ENCODE assay signal across 9 cellular contexts in genomic region chr6:30612213-30612612, GRCh38. TPM values are rescaled to one million over a fixed set of nuclear protein-coding genes. Genes with fewer than 3 reads are reported as not detected.
A peak's percentile ranks its signal among the peaks of the same experiment; 100 is the strongest.
DNase-seq lines count a peak whose midpoint lies in the region; ATAC-seq and TF ChIP-seq lines count a peak whose summit lies in the region.
"Had no signal": no experiment of that assay in that cellular context is flagged by ENCODE, and none has a peak within 500 bp of the region (broad histone marks: within the 10 kb centered on the region; RNA-seq: fewer than 3 reads in every experiment).

No MANE protein-coding gene starts in this region.

- no peak overlapping the region for H3K4me3 ChIP-seq in fibroblast of villous mesenchyme (ENCODE audit: low read depth, low read length)

- H3K27ac Mint-ChIP-seq in activated T-cell treated with anti-CD3 and anti-CD28 coated beads, Interleukin-2, amount 50 U/mL, for 24 hours, result peak overlapping the region; percentile 80

- no peak for DNase-seq in activated T-cell treated with anti-CD3 and anti-CD28 coated beads, Interleukin-2, amount 50 U/mL, for 24 hours
- no peak for DNase-seq in activated T-cell treated with anti-CD3 and anti-CD28 coated beads, Interleukin-2, amount 50 U/mL, for 1 hour
- DNase-seq in fibroblast of villous mesenchyme (ENCODE audit: low read depth), result peak; percentile 51
- DNase-seq in superior temporal gyrus (ENCODE audit: extremely low spot score), result peak; percentile 53
- no peak for DNase-seq in T-helper 9 cell
- DNase-seq in D341Med (ENCODE audit: low spot score), result no peak
- DNase-seq: effector CD8-positive, alpha-beta T cell had no signal

- peaks cover 70% of the 10 kb centered on the region for H3K4me1 Mint-ChIP-seq in activated T-cell treated with anti-CD3 and anti-CD28 coated beads, Interleukin-2, amount 50 U/mL, for 24 hours (ENCODE audit: low read depth)

- ATAC-seq in SK-N-SH treated with all-trans-retinoic acid at 6 μM for 48 hours (peak; percentile 4; the same call in 1 of the 3 replicates), HG02571 (IDR thresholded peaks at IDR 0.05; ENCODE audit: unreplicated experiment) (no peak)

- no peaks in the 10 kb centered on the region for H3K9me3 Mint-ChIP-seq in activated T-cell treated with anti-CD3 and anti-CD28 coated beads, Interleukin-2, amount 50 U/mL, for 24 hours

- peak; percentile 42 for TF ChIP-seq CTCF in fibroblast of villous mesenchyme (IDR thresholded peaks at IDR 0.05; ENCODE audit: insufficient read depth, low read depth, low read length)

- no peaks in the 10 kb centered on the region for H3K27me3 Mint-ChIP-seq in activated T-cell treated with anti-CD3 and anti-CD28 coated beads, Interleukin-2, amount 50 U/mL, for 24 hours

- H3K4me3 Mint-ChIP-seq in activated T-cell treated with anti-CD3 and anti-CD28 coated beads, Interleukin-2, amount 50 U/mL, for 24 hours, result no peak overlapping the region

- peaks cover 99% of the 10 kb centered on the region for H3K36me3 Mint-ChIP-seq in activated T-cell treated with anti-CD3 and anti-CD28 coated beads, Interleukin-2, amount 50 U/mL, for 24 hours (ENCODE audit: low read depth)

TF ChIP-seq in SK-N-SH treated with all-trans-retinoic acid at 6 μM for 48 hours, 23 proteins besides CTCF, POLR2A, EP300 and RAD21:
- TF ChIP-seq TOX (CRISPR knock-in tag; IDR thresholded peaks at IDR 0.05; ENCODE audit: borderline replicate concordance) (0 out of 2 replicates have a peak, but pooled peaks have one; percentile 4), BACH2 (CRISPR knock-in tag; IDR thresholded peaks at IDR 0.05; ENCODE audit: borderline replicate concordance) (no peak)

RNA-seq across cellular contexts. Expression of gene PPP1R10, which starts 4.8 kb away (rescaled TPM):
- 37.7 and 70.4 TPM in 2 replicates for total RNA-seq in fibroblast of villous mesenchyme

RNA-seq across cellular contexts. Expression of gene MRPS18B, which starts 5.4 kb away (rescaled TPM):
- total RNA-seq in fibroblast of villous mesenchyme, result 79.5 and 81.2 TPM in 2 replicates

RNA-seq across cellular contexts. Expression of gene ATAT1, which starts 14.5 kb away (rescaled TPM):
- 4.2 and 5.2 TPM in 2 replicates for total RNA-seq in fibroblast of villous mesenchyme

RNA-seq across cellular contexts. Expression of gene C6orf136, which starts 34.7 kb away (rescaled TPM):
- 4.8 and 9.9 TPM in 2 replicates for total RNA-seq in fibroblast of villous mesenchyme

RNA-seq across cellular contexts. Expression of gene ABCF1, which starts 41.0 kb away (rescaled TPM):
- total RNA-seq in fibroblast of villous mesenchyme, result 30.9 and 37.6 TPM in 2 replicates

Comparison
In these comparisons a context has a peak if more than half of its experiments do, and no peak if none do; other contexts are left out.
1. DNase-seq: peak in fibroblast of villous mesenchyme (single experiment) and superior temporal gyrus (single experiment); none in activated T-cell treated with anti-CD3 and anti-CD28 coated beads, Interleukin-2, amount 50 U/mL, for 24 hours (single experiment), activated T-cell treated with anti-CD3 and anti-CD28 coated beads, Interleukin-2, amount 50 U/mL, for 1 hour (single experiment), T-helper 9 cell (single experiment) and D341Med (single experiment).